ENCODE assay signal across 8 cellular contexts in the genomic region with DNA sequence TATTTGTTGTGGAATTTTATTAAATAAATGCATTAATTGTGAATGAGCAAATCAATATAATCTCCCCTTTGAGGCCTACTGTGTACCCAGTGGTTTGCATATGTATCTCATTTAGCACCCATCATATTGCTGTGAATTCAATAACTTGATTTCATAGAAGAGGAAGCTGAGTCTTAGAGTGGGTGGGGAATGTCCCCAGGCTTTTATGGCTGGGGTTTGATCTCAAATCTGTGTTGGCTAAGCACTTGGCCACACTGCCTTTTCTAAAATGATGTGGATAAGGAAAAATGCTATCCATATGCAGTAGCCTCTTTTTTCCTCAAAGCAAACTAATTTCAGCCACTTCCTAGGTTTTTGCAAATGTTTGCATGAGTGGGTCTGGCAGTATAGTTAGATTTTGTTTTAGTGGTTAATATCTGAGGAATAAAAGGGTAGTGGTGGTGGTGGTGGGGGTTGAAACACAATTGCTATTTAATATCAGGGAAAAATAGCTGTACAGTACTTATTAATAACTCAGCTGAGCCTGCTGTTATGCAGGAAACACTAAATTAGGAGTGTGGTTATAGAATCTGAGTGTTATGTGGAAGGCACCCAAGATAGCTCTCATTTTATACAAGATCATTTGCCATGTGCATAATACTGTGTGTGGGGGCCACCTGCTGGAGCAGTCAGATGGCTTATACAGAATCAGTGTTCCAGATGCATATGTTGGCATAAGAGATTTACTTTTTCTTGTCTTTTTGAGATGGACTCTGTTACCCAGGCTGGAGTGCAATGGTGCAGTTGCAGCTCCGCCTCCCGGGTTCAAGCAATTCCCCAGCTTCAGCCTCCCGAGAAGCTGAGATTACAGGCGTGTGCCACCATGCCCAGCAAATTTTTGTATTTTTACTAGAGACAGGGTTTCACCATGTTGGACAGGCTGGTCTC.
DNase-seq lines count a peak whose midpoint lies in the region; ATAC-seq, FAIRE-seq and TF ChIP-seq lines count a peak whose summit lies in the region.

No MANE protein-coding gene starts in this region.

- TF ChIP-seq POLR2A in H54 (IDR thresholded peaks at IDR 0.05; ENCODE audit: low read depth, low read length), result no peak

- CTCF ChIA-PET in activated CD8-positive, alpha-beta T cell treated with anti-CD3 and anti-CD28 coated beads, Interleukin-2, amount 10 ng/mL, durations not matched to agents 7 days and 5 days (lab: Charles Lee), result interaction anchor here (0.5 to 4.1 kb wide), 60 partner anchors 8 to 688 kb away, joined by 3 to 83 read pairs (median 5); a partner anchor contains a TSS

- POLR2A ChIA-PET in activated CD8-positive, alpha-beta T cell treated with anti-CD3 and anti-CD28 coated beads, Interleukin-2, amount 10 ng/mL, durations not matched to agents 7 days and 5 days (lab: Charles Lee), result interaction anchor here (0.5 to 1.8 kb wide), 8 partner anchors 70 to 229 kb away, joined by 3 to 11 read pairs (median 4); a partner anchor contains a TSS

- H3K27ac Mint-ChIP-seq in activated CD8-positive, alpha-beta T cell treated with anti-CD3 and anti-CD28 coated beads, Interleukin-2, amount 10 ng/mL, durations not matched to agents 7 days and 5 days, result peak overlapping the region; percentile 75
- H3K27ac Mint-ChIP-seq in neural crest cell (ENCODE audit: unreplicated experiment), result peak overlapping the region; percentile 31

- H3K9me3 Mint-ChIP-seq in activated CD8-positive, alpha-beta T cell treated with anti-CD3 and anti-CD28 coated beads, Interleukin-2, amount 10 ng/mL, durations not matched to agents 7 days and 5 days (ENCODE audit: insufficient read depth), result no peaks in the 10 kb centered on the region
- H3K9me3 Mint-ChIP-seq in neural crest cell, result no peaks in the 10 kb centered on the region

- FAIRE-seq in H54 (lab: Jason Lieb, UNC), result peak; percentile 68

- ATAC-seq in activated CD8-positive, alpha-beta T cell treated with anti-CD3 and anti-CD28 coated beads, Interleukin-2, amount 10 ng/mL, durations not matched to agents 7 days and 5 days, result peak; percentile 93
- no peak for ATAC-seq in HG03196 (IDR thresholded peaks at IDR 0.05; ENCODE audit: unreplicated experiment)

- TF ChIP-seq CTCF in neural crest cell (conservative IDR thresholded peaks at IDR 0.05), result peak; percentile 63

- no peak overlapping the region for H3K27ac ChIP-seq in substantia nigra (ENCODE audit: low read depth, low read length, poor library complexity, severe bottlenecking)

- H3K4me3 Mint-ChIP-seq in activated CD8-positive, alpha-beta T cell treated with anti-CD3 and anti-CD28 coated beads, Interleukin-2, amount 10 ng/mL, durations not matched to agents 7 days and 5 days, result no peak overlapping the region
- H3K4me3 Mint-ChIP-seq in neural crest cell, result no peak overlapping the region

- H3K36me3 Mint-ChIP-seq in activated CD8-positive, alpha-beta T cell treated with anti-CD3 and anti-CD28 coated beads, Interleukin-2, amount 10 ng/mL, durations not matched to agents 7 days and 5 days (ENCODE audit: low read depth), result peaks cover 35% of the 10 kb centered on the region
- peaks cover 9% of the 10 kb centered on the region for H3K36me3 Mint-ChIP-seq in neural crest cell (ENCODE audit: low read depth)

- H3K4me1 Mint-ChIP-seq in activated CD8-positive, alpha-beta T cell treated with anti-CD3 and anti-CD28 coated beads, Interleukin-2, amount 10 ng/mL, durations not matched to agents 7 days and 5 days (ENCODE audit: low read depth), result peaks cover 64% of the 10 kb centered on the region
- H3K4me1 Mint-ChIP-seq in neural crest cell, result peaks cover 7% of the 10 kb centered on the region

- H3K27me3 Mint-ChIP-seq in activated CD8-positive, alpha-beta T cell treated with anti-CD3 and anti-CD28 coated beads, Interleukin-2, amount 10 ng/mL, durations not matched to agents 7 days and 5 days (ENCODE audit: low read depth), result no peaks in the 10 kb centered on the region
- H3K27me3 Mint-ChIP-seq in neural crest cell (ENCODE audit: low read depth), result no peaks in the 10 kb centered on the region

- DNase-seq in GF-D8 (lab: John Stamatoyannopoulos, UW), result peak; percentile 53
- DNase-seq in H54 (ENCODE audit: insufficient read length, low spot score), result peak; percentile 6
- DNase-seq in NCI-H2196 treated with DMSO at 0.1 percent for 48 hours (lab: John Stamatoyannopoulos, UW; ENCODE audit: unreplicated experiment), result peak; percentile 2
- peak; percentile 83 for DNase-seq in activated CD8-positive, alpha-beta T cell treated with anti-CD3 and anti-CD28 coated beads, Interleukin-2, amount 10 ng/mL, durations not matched to agents 7 days and 5 days
- DNase-seq in epidermal melanocyte (ENCODE audit: insufficient read length, low spot score), result peak; percentile 45
- DNase-seq in neural crest cell (ENCODE audit: low read depth, low spot score), result no peak
- DNase-seq in substantia nigra (lab: John Stamatoyannopoulos, UW), result peak in 40 of 49 donors; percentile 5 to 76 (median 34)
